ENCODE assay signal across 21 cellular contexts in genomic region chr14:99420711-99421110, GRCh38. TPM values are rescaled to one million over a fixed set of nuclear protein-coding genes. Genes with fewer than 3 reads are reported as not detected.
DNase-seq lines count a peak whose midpoint lies in the region; ATAC-seq and TF ChIP-seq lines count a peak whose summit lies in the region.
"Had no signal": no experiment of that assay in that cellular context is flagged by ENCODE, and none has a peak within 500 bp of the region (broad histone marks: within the 10 kb centered on the region; RNA-seq: fewer than 3 reads in every experiment).

No MANE protein-coding gene starts in this region.

- H3K27ac ChIP-seq in GM23338 (ENCODE audit: low read depth) (peak overlapping the region; percentile 68; the same call in 1 of the 2 replicates), endodermal cell (ENCODE audit: low read depth, low read length) (no peak overlapping the region)
- H3K27ac ChIP-seq: BLaER1 treated with 17β-estradiol and CSF1 and Interleukin-3, amounts not matched to agents 10 nM and 100 nM; gastroesophageal sphincter; GM23248; neutrophil; sigmoid colon had no signal

- ATAC-seq in GM23338: peak; percentile 28; the same call in 2 of the 3 replicates
- ATAC-seq in memory B cell (ENCODE audit: low read depth): no peak
- ATAC-seq in HG02970 (IDR thresholded peaks at IDR 0.05; ENCODE audit: low FRiP score, unreplicated experiment): no peak
- ATAC-seq in HG03342 (IDR thresholded peaks at IDR 0.05; ENCODE audit: unreplicated experiment): no peak
- ATAC-seq: gastroesophageal sphincter; left lobe of liver; Panc1; stimulated activated naive B cell treated with anti-CD40 and anti-IgM and Interleukin-4, amounts not matched to agents 10 μg/mL and 1 μg/mL and 100 μg/mL, for 72 hours had no signal

- H3F3A ChIP-seq in GM23338 (replicated peaks; ENCODE audit: low read depth): no peaks in the 10 kb centered on the region

- H3K79me2 ChIP-seq in GM23338 (replicated peaks; ENCODE audit: insufficient read depth): peaks cover 33% of the 10 kb centered on the region

- whole genome bisulfite sequencing in endodermal cell (ENCODE audit: insufficient coverage in 1 of 2, insufficient read length in 1 of 2), 2 experiments: 88% methylated on average over 3 of the region's 6 CpGs; no CpG with 5 or more reads in 1 of the 2 experiments

- H3K4me1 ChIP-seq in GM23338 (ENCODE audit: insufficient read depth): peaks cover 53% of the 10 kb centered on the region
- peaks cover 21% of the 10 kb centered on the region for H3K4me1 ChIP-seq in endodermal cell (ENCODE audit: control insufficient read depth, insufficient read depth, low read length)

- H3K9me3 ChIP-seq in endodermal cell (ENCODE audit: control insufficient read depth, low read length): no peaks in the 10 kb centered on the region
- H3K9me3 ChIP-seq: BLaER1 treated with 17β-estradiol and CSF1 and Interleukin-3, amounts not matched to agents 10 nM and 100 nM; gastroesophageal sphincter; neutrophil; sigmoid colon had no signal

- peaks cover 6% of the 10 kb centered on the region for H3K27me3 Mint-ChIP-seq in GM23338 (ENCODE audit: insufficient read depth, low read depth, poor library complexity)
- H3K27me3 Mint-ChIP-seq in endodermal cell (ENCODE audit: insufficient read depth): no peaks in the 10 kb centered on the region
- H3K27me3 Mint-ChIP-seq in memory B cell: no peaks in the 10 kb centered on the region
- H3K27me3 Mint-ChIP-seq: stimulated activated naive B cell treated with anti-CD40 and anti-IgM and Interleukin-4, amounts not matched to agents 10 μg/mL and 1 μg/mL and 100 μg/mL, for 72 hours had no signal

- H4K20me1 ChIP-seq in GM23338 (replicated peaks; ENCODE audit: insufficient read depth): no peaks in the 10 kb centered on the region

- H3K36me3 ChIP-seq in GM23338 (ENCODE audit: insufficient read depth): no peaks in the 10 kb centered on the region
- no peaks in the 10 kb centered on the region for H3K36me3 ChIP-seq in endodermal cell (ENCODE audit: control insufficient read depth, insufficient read depth, low read length)
- H3K36me3 ChIP-seq: sigmoid colon had no signal

- H3K27me3 ChIP-seq in GM23338 (ENCODE audit: insufficient read depth) (no peaks in the 10 kb centered on the region), endodermal cell (ENCODE audit: control insufficient read depth, insufficient read depth, low read length, poor library complexity, severe bottlenecking) (no peaks in the 10 kb centered on the region)
- H3K27me3 ChIP-seq: BLaER1 treated with 17β-estradiol and CSF1 and Interleukin-3, amounts not matched to agents 10 nM and 100 nM; gastroesophageal sphincter; neutrophil; sigmoid colon had no signal

- H3K4me3 Mint-ChIP-seq in GM23338 (no peak overlapping the region), endodermal cell (no peak overlapping the region), memory B cell (no peak overlapping the region)
- H3K4me3 Mint-ChIP-seq: stimulated activated naive B cell treated with anti-CD40 and anti-IgM and Interleukin-4, amounts not matched to agents 10 μg/mL and 1 μg/mL and 100 μg/mL, for 72 hours had no signal

- no peak overlapping the region for H2AFZ ChIP-seq in GM23338
- H2AFZ ChIP-seq: GM23248 had no signal

- no peak for TF ChIP-seq CTCF in GM23338 (conservative IDR thresholded peaks at IDR 0.05; ENCODE audit: low read depth in 2 of 2)
- TF ChIP-seq CTCF in endodermal cell (conservative IDR thresholded peaks at IDR 0.05): no peak
- TF ChIP-seq CTCF in GM10266 (IDR thresholded peaks at IDR 0.05; ENCODE audit: control insufficient read depth, insufficient read depth, low read depth, missing control alignments): no peak

- no peaks in the 10 kb centered on the region for H3K9me3 Mint-ChIP-seq in GM23338
- no peaks in the 10 kb centered on the region for H3K9me3 Mint-ChIP-seq in endodermal cell
- H3K9me3 Mint-ChIP-seq in memory B cell: no peaks in the 10 kb centered on the region
- H3K9me3 Mint-ChIP-seq: stimulated activated naive B cell treated with anti-CD40 and anti-IgM and Interleukin-4, amounts not matched to agents 10 μg/mL and 1 μg/mL and 100 μg/mL, for 72 hours had no signal

- DNase-seq in DMS53 (lab: John Stamatoyannopoulos, UW) (peak; percentile 51), GM23338 (ENCODE audit: low spot score) (peak; percentile 56), endodermal cell (no peak), memory B cell (ENCODE audit: low spot score in 2 of 2) (no peak), GM10266 (ENCODE audit: extremely low spot score) (no peak)
- DNase-seq: activated CD4-positive, alpha-beta T cell treated with anti-CD3 and anti-CD28 coated beads for 48 hours; activated T-cell treated with anti-CD3 and anti-CD28 coated beads, Interleukin-2, amount 50 U/mL, for 1 hour; anterior cingulate cortex; GM23248; NCI-H446 treated with DMSO at 0.1 percent for 48 hours; sigmoid colon; stimulated activated CD4-positive, alpha-beta T cell treated with anti-CD3 and anti-CD28 coated beads, Interleukin-4, amount 100 ng/mL, for 24 hours; stimulated activated naive B cell treated with anti-CD40 and anti-IgM and Interleukin-4, amounts not matched to agents 10 μg/mL and 1 μg/mL and 100 μg/mL, for 72 hours; T-helper 1 cell had no signal

- H3K9me2 ChIP-seq in GM23338 (ENCODE audit: insufficient read depth): no peaks in the 10 kb centered on the region

- H3K4me1 Mint-ChIP-seq in GM23338 (peaks cover 49% of the 10 kb centered on the region), endodermal cell (peaks cover 49% of the 10 kb centered on the region), memory B cell (peaks cover 14% of the 10 kb centered on the region)

- H3K4me3 ChIP-seq in GM23338 (no peak overlapping the region), endodermal cell (ENCODE audit: low read length) (no peak overlapping the region)
- H3K4me3 ChIP-seq: BLaER1 treated with 17β-estradiol and CSF1 and Interleukin-3, amounts not matched to agents 10 nM and 100 nM; gastroesophageal sphincter; GM23248; sigmoid colon had no signal

- peaks cover 3% of the 10 kb centered on the region; the same call in 1 of the 3 replicates for H3K36me3 Mint-ChIP-seq in GM23338 (ENCODE audit: low read depth)
- peaks cover 8% of the 10 kb centered on the region for H3K36me3 Mint-ChIP-seq in endodermal cell (ENCODE audit: low read depth)
- peaks cover 7% of the 10 kb centered on the region for H3K36me3 Mint-ChIP-seq in memory B cell

- 0 out of 2 replicates have a peak overlapping the region, but pooled peaks have one; percentile 21 for H3K27ac Mint-ChIP-seq in GM23338
- peak overlapping the region; percentile 64 for H3K27ac Mint-ChIP-seq in endodermal cell
- peak overlapping the region; percentile 63 for H3K27ac Mint-ChIP-seq in memory B cell
- H3K27ac Mint-ChIP-seq: stimulated activated naive B cell treated with anti-CD40 and anti-IgM and Interleukin-4, amounts not matched to agents 10 μg/mL and 1 μg/mL and 100 μg/mL, for 72 hours had no signal

- peak overlapping the region; percentile 19; the same call in 1 of the 2 replicates for H3K4me2 ChIP-seq in GM23338
- H3K4me2 ChIP-seq: BLaER1 treated with 17β-estradiol and CSF1 and Interleukin-3, amounts not matched to agents 10 nM and 100 nM had no signal

- no peak overlapping the region for H3K9ac ChIP-seq in endodermal cell (ENCODE audit: extremely low read depth, low read length, poor library complexity, severe bottlenecking)
- H3K9ac ChIP-seq: BLaER1 treated with 17β-estradiol and CSF1 and Interleukin-3, amounts not matched to agents 10 nM and 100 nM; GM23248 had no signal

TF ChIP-seq in GM23338, 12 proteins besides CTCF, POLR2A, EP300 and RAD21 (continues in another document):
- TF ChIP-seq POLR2AphosphoS5 (IDR thresholded peaks at IDR 0.05; ENCODE audit: low read depth): no peak

RNA-seq across cellular contexts. Expression of gene SETD3, which starts 59.9 kb away (rescaled TPM):
- total RNA-seq in GM23338 (2014; rRNA removed; shearing (Covaris generic)): 68.0 and 76.2 TPM in 2 replicates
- 35.7 and 40.7 TPM in 2 replicates for polyA plus RNA-seq in GM23338 (2016; fragmentation: Nextera tagmentation; extraction: Ambion mirVana)
- 10 to 100 TPM; 57.8 to 68.1 TPM for total RNA-seq in endodermal cell
- 41.3 TPM for polyA plus RNA-seq in endodermal cell (2013, experiment 1 of 2)
- 38.5 TPM for polyA plus RNA-seq in endodermal cell (2013, experiment 2 of 2)

Comparison
In these comparisons a context has a peak if more than half of its experiments do, and no peak if none do; other contexts are left out.
1. DNase-seq: peak in DMS53 (single experiment) and GM23338 (single experiment); none in endodermal cell (single experiment), memory B cell (0 of 2) and GM10266 (single experiment).
2. Peak in every context shown above with its lines, with median percentiles within 50 percentile points of each other: H3K27ac Mint-ChIP-seq.